ENCODE assay signal across 8 cellular contexts in genomic region chr21:44301093-44301492, GRCh38. TPM values are rescaled to one million over a fixed set of nuclear protein-coding genes. Genes with fewer than 3 reads are reported as not detected.
DNase-seq lines count a peak whose midpoint lies in the region; ATAC-seq and TF ChIP-seq lines count a peak whose summit lies in the region.

No MANE protein-coding gene starts in this region.

- H3K27ac ChIP-seq in CD8-positive, alpha-beta T cell (ENCODE audit: low read depth, low read length), result no peak overlapping the region
- H3K27ac ChIP-seq in OCI-LY7 (ENCODE audit: low read depth, low read length, poor library complexity, severe bottlenecking) (peak overlapping the region; percentile 25), endodermal cell (ENCODE audit: low read depth, low read length) (no peak overlapping the region), osteoblast (ENCODE audit: low read depth, low read length) (no peak overlapping the region), thyroid gland (peak overlapping the region in 1 of 3 donors; percentile 53)

- no peaks in the 10 kb centered on the region for H3K9me3 Mint-ChIP-seq in CD8-positive, alpha-beta T cell
- no peaks in the 10 kb centered on the region for H3K9me3 Mint-ChIP-seq in endodermal cell

- peaks cover 7% of the 10 kb centered on the region; the same call in 1 of the 2 replicates for H3K79me2 ChIP-seq in OCI-LY7 (ENCODE audit: insufficient read depth, low read depth, low read length)
- H3K79me2 ChIP-seq in osteoblast (ENCODE audit: insufficient read depth, low read length), result peaks cover 48% of the 10 kb centered on the region

- ATAC-seq in CD8-positive, alpha-beta T cell, result no peak
- ATAC-seq in HG03432 (IDR thresholded peaks at IDR 0.05; ENCODE audit: unreplicated experiment) (no peak), HG02870 (IDR thresholded peaks at IDR 0.05; ENCODE audit: unreplicated experiment) (no peak)

- peak overlapping the region; percentile 53 for H3K9ac ChIP-seq in endodermal cell (ENCODE audit: extremely low read depth, low read length, poor library complexity, severe bottlenecking)

- CTCF ChIA-PET in CD8-positive, alpha-beta T cell (lab: Charles Lee), result interaction anchor here (1.3 kb wide), 1 partner anchor 217 kb away, joined by 6 read pairs; no protein-coding TSS in a partner anchor
- CTCF ChIA-PET in OCI-LY7 (lab: Charles Lee; ENCODE audit: unreplicated experiment), result no interaction called here

- H3K4me2 ChIP-seq in OCI-LY7 (ENCODE audit: low read length) (peak overlapping the region; percentile 87), osteoblast (ENCODE audit: insufficient read depth, low read length) (peak overlapping the region; percentile 89)

- peaks cover 54% of the 10 kb centered on the region for H3K4me1 Mint-ChIP-seq in CD8-positive, alpha-beta T cell (ENCODE audit: low read depth)
- H3K4me1 Mint-ChIP-seq in endodermal cell, result peaks cover 25% of the 10 kb centered on the region

- no peaks in the 10 kb centered on the region for H3K36me3 ChIP-seq in CD8-positive, alpha-beta T cell (ENCODE audit: insufficient read depth, low read length)
- H3K36me3 ChIP-seq in OCI-LY7 (ENCODE audit: insufficient read depth, low read length) (no peaks in the 10 kb centered on the region), endodermal cell (ENCODE audit: control insufficient read depth, insufficient read depth, low read length) (peaks cover 5% of the 10 kb centered on the region), osteoblast (ENCODE audit: insufficient read depth, low read length) (no peaks in the 10 kb centered on the region), thyroid gland (no peaks in the 10 kb centered on the region)

- no peaks in the 10 kb centered on the region; the same call in 1 of the 2 replicates for H4K20me1 ChIP-seq in OCI-LY7 (ENCODE audit: insufficient read depth, low read length)
- H4K20me1 ChIP-seq in osteoblast (ENCODE audit: insufficient read depth, low read length), result peaks cover 39% of the 10 kb centered on the region

- peaks cover 3% of the 10 kb centered on the region for H3K36me3 Mint-ChIP-seq in CD8-positive, alpha-beta T cell
- H3K36me3 Mint-ChIP-seq in endodermal cell (ENCODE audit: low read depth), result peaks cover 1% of the 10 kb centered on the region

- TSS peak; percentile 52 for BruUV-seq in OCI-LY7 (replicated peaks; lab: Mats Ljungman, UMichigan)

- no peaks in the 10 kb centered on the region for H3K9me2 ChIP-seq in OCI-LY7 (ENCODE audit: insufficient read depth, low read length)

- peaks cover 52% of the 10 kb centered on the region for H3K4me1 ChIP-seq in CD8-positive, alpha-beta T cell (ENCODE audit: insufficient read depth, low read length)
- H3K4me1 ChIP-seq in OCI-LY7 (ENCODE audit: insufficient read depth, low read length, poor library complexity, severe bottlenecking) (peaks cover 75% of the 10 kb centered on the region), endodermal cell (ENCODE audit: control insufficient read depth, insufficient read depth, low read length) (peaks cover 13% of the 10 kb centered on the region), osteoblast (ENCODE audit: insufficient read depth, low read length) (peaks cover 10% of the 10 kb centered on the region), thyroid gland (peaks cover 7 to 51% of the 10 kb centered on the region in 2 donors)

- no peaks in the 10 kb centered on the region for H3K27me3 Mint-ChIP-seq in CD8-positive, alpha-beta T cell (ENCODE audit: low read depth)
- peaks cover 2% of the 10 kb centered on the region for H3K27me3 Mint-ChIP-seq in endodermal cell (ENCODE audit: insufficient read depth)

- intact Hi-C loops in CD8-positive, alpha-beta T cell (cut with DNase I, micrococcal nuclease), result no loop called here
- intact Hi-C loops in OCI-LY7 (cut with micrococcal nuclease; ENCODE audit: unreplicated experiment) (no loop called here), thyroid gland (cut with DNase I) (no loop called here)

- no peaks in the 10 kb centered on the region for H3K9me3 ChIP-seq in CD8-positive, alpha-beta T cell (ENCODE audit: low read length)
- H3K9me3 ChIP-seq in OCI-LY7 (ENCODE audit: low read length) (no peaks in the 10 kb centered on the region), endodermal cell (ENCODE audit: control insufficient read depth, low read length) (no peaks in the 10 kb centered on the region), osteoblast (ENCODE audit: low read depth, low read length) (no peaks in the 10 kb centered on the region), thyroid gland (no peaks in the 10 kb centered on the region)

- TF ChIP-seq CTCF in CD8-positive, alpha-beta T cell (IDR thresholded peaks at IDR 0.05), result no peak
- TF ChIP-seq CTCF in OCI-LY7 (conservative IDR thresholded peaks at IDR 0.05; ENCODE audit: low read length) (no peak), endodermal cell (conservative IDR thresholded peaks at IDR 0.05) (no peak), osteoblast (IDR thresholded peaks at IDR 0.05; ENCODE audit: extremely low read depth, low read depth, low read length) (no peak), thyroid gland (IDR thresholded peaks at IDR 0.05) (no peak)

- peak overlapping the region; percentile 65 for H3K4me3 ChIP-seq in CD8-positive, alpha-beta T cell (ENCODE audit: low read depth, low read length)
- H3K4me3 ChIP-seq in OCI-LY7 (ENCODE audit: low read depth, low read length, poor library complexity, severe bottlenecking) (peak overlapping the region; percentile 86), endodermal cell (ENCODE audit: low read length) (peak overlapping the region; percentile 89), osteoblast (ENCODE audit: insufficient read depth, low read length) (peak overlapping the region; percentile 80), thyroid gland (replicated peaks in 1 of 3) (peak overlapping the region in 1 of 3 donors; percentile 94)

- H3K4me3 Mint-ChIP-seq in CD8-positive, alpha-beta T cell, result peak overlapping the region; percentile 80
- peak overlapping the region; percentile 67 for H3K4me3 Mint-ChIP-seq in endodermal cell

- H2AFZ ChIP-seq in OCI-LY7 (ENCODE audit: low read length) (no peak overlapping the region), osteoblast (ENCODE audit: low read length) (no peak overlapping the region)

- no peaks in the 10 kb centered on the region for H3K27me3 ChIP-seq in CD8-positive, alpha-beta T cell (ENCODE audit: insufficient read depth, low read length)
- H3K27me3 ChIP-seq in endodermal cell (ENCODE audit: control insufficient read depth, insufficient read depth, low read length, poor library complexity, severe bottlenecking), result no peaks in the 10 kb centered on the region
- no peaks in the 10 kb centered on the region for H3K27me3 ChIP-seq in osteoblast (ENCODE audit: insufficient read depth, low read length)
- H3K27me3 ChIP-seq in thyroid gland, result no peaks in the 10 kb centered on the region

- 88 to 92% methylated on average over 8 to 12 of the region's 12 CpGs for WGBS in endodermal cell (ENCODE audit: insufficient coverage in 1 of 2, insufficient read length in 1 of 2), 2 experiments
- 66 to 85% methylated on average over 11 of the region's 12 CpGs for WGBS in thyroid gland, 2 donors

- no peak for TF ChIP-seq POLR2A in thyroid gland (IDR thresholded peaks at IDR 0.05)

- no peak for DNase-seq in CD8-positive, alpha-beta T cell
- DNase-seq in OCI-LY7 (ENCODE audit: low spot score) (peak; percentile 16), endodermal cell (no peak), osteoblast (ENCODE audit: insufficient read length, low spot score, missing footprints) (no peak), GF-D8 (lab: John Stamatoyannopoulos, UW) (no peak), thyroid gland (no peak)

- H3K27ac Mint-ChIP-seq in CD8-positive, alpha-beta T cell, result peak overlapping the region; percentile 85
- no peak overlapping the region for H3K27ac Mint-ChIP-seq in endodermal cell

- POLR2A ChIA-PET in CD8-positive, alpha-beta T cell (lab: Charles Lee), result interaction anchor here (0.6 to 1.0 kb wide), 2 partner anchors 18 to 38 kb away, joined by 3 read pairs; partner anchors contain the start of gene CFAP410
- POLR2A ChIA-PET in OCI-LY7 (lab: Charles Lee), result no interaction called here

RNA-seq across cellular contexts. Expression of gene PFKL, which starts 1.2 kb away (rescaled TPM):
- 10 to 100 TPM; 85.1 to 87.8 TPM for total RNA-seq in CD8-positive, alpha-beta T cell
- 102 and 111 TPM in 2 replicates for total RNA-seq in OCI-LY7 (2014; rRNA removed; shearing (Covaris generic))
- total RNA-seq in OCI-LY7 (2022) (123 and 128 TPM in 2 replicates), endodermal cell (100 to 1,000 TPM; 195 to 198 TPM), osteoblast (93.1 and 114 TPM in 2 replicates), thyroid gland (100 to 1,000 TPM in 2 of 4 donors, 10 to 100 TPM in 2; 68.5 to 103 (median 96.8) TPM)
- 97.2 TPM for polyA plus RNA-seq in endodermal cell (2013, experiment 1 of 2)
- polyA plus RNA-seq in endodermal cell (2013, experiment 2 of 2), result 95.3 TPM

RNA-seq across cellular contexts. Expression of gene AIRE, which starts 15.4 kb away (rescaled TPM):
- not detected for total RNA-seq in CD8-positive, alpha-beta T cell
- total RNA-seq in OCI-LY7 (2014; rRNA removed; shearing (Covaris generic)), result not detected in 2 replicates
- total RNA-seq in OCI-LY7 (2022) (not detected in 2 replicates), endodermal cell (1 to 10 TPM; 1.2 to 2.7 TPM), osteoblast (not detected in 2 replicates), thyroid gland (under 1 TPM in 1 of 4 donors, not detected in 3; 0.13 TPM)
- polyA plus RNA-seq in endodermal cell (2013, experiment 1 of 2), result 0.57 TPM
- 0.46 TPM for polyA plus RNA-seq in endodermal cell (2013, experiment 2 of 2)

RNA-seq across cellular contexts. Expression of gene CFAP410, which starts 38.1 kb away (rescaled TPM):
- 10 to 100 TPM; 69.7 to 70.5 TPM for total RNA-seq in CD8-positive, alpha-beta T cell
- total RNA-seq in OCI-LY7 (2014; rRNA removed; shearing (Covaris generic)), result 11.9 and 20.6 TPM in 2 replicates
- total RNA-seq in OCI-LY7 (2022), result 15.0 and 15.1 TPM in 2 replicates
- 10 to 100 TPM; 33.1 to 35.7 TPM for total RNA-seq in endodermal cell
- polyA plus RNA-seq in endodermal cell (2013, experiment 1 of 2), result 18.8 TPM
- polyA plus RNA-seq in endodermal cell (2013, experiment 2 of 2), result 17.7 TPM
- total RNA-seq in osteoblast, result 14.5 and 15.0 TPM in 2 replicates
- total RNA-seq in thyroid gland, result 10 to 100 TPM; 55.2 to 93.4 (median 64.1) TPM

RNA-seq across cellular contexts. Expression of gene DNMT3L, which starts 39.4 kb away (rescaled TPM):
- not detected for total RNA-seq in CD8-positive, alpha-beta T cell
- not detected in 2 replicates for total RNA-seq in OCI-LY7 (2014; rRNA removed; shearing (Covaris generic))
- total RNA-seq in OCI-LY7 (2022), result not detected in 2 replicates
- 1 to 10 TPM in 1 of 2 donors, not detected in 1; 1.3 TPM for total RNA-seq in endodermal cell
- 0.53 TPM for polyA plus RNA-seq in endodermal cell (2013, experiment 1 of 2)
- not detected for polyA plus RNA-seq in endodermal cell (2013, experiment 2 of 2)
- total RNA-seq in osteoblast, result not detected in 2 replicates
- not detected for total RNA-seq in thyroid gland

RNA-seq across cellular contexts. Expression of gene TRPM2, which starts 52.3 kb away (rescaled TPM):
- total RNA-seq in CD8-positive, alpha-beta T cell, result 1 to 10 TPM; 1.2 to 2.0 TPM
- total RNA-seq in OCI-LY7 (2014; rRNA removed; shearing (Covaris generic)), result 1.8 and 2.8 TPM in 2 replicates
- total RNA-seq in OCI-LY7 (2022) (3.8 and 7.1 TPM in 2 replicates), endodermal cell (10 to 100 TPM in 1 of 2 donors, 1 to 10 TPM in 1; 1.6 to 12.5 TPM), osteoblast (under 0.01 and 0.36 TPM in 2 replicates), thyroid gland (1 to 10 TPM in 1 of 4 donors, under 1 TPM in 3; 0.67 to 2.6 (median 0.88) TPM)
- 0.36 TPM for polyA plus RNA-seq in endodermal cell (2013, experiment 1 of 2)
- polyA plus RNA-seq in endodermal cell (2013, experiment 2 of 2), result 0.33 TPM
